ENCODE assay signal across 11 cellular contexts in genomic region chr6:13668291-13668928, GRCh38. TPM values are rescaled to one million over a fixed set of nuclear protein-coding genes. Genes with fewer than 3 reads are reported as not detected.
DNase-seq lines count a peak whose midpoint lies in the region; ATAC-seq and TF ChIP-seq lines count a peak whose summit lies in the region.
"Had no signal": no experiment of that assay in that cellular context is flagged by ENCODE, and none has a peak within 500 bp of the region (broad histone marks: within the 10 kb centered on the region; RNA-seq: fewer than 3 reads in every experiment).

No MANE protein-coding gene starts in this region.

- peaks cover 19% of the 10 kb centered on the region for H3K36me3 Mint-ChIP-seq in activated T-helper 1 cell treated with anti-CD3 and anti-CD28 coated beads, Interleukin-12 subunit alpha, Interleukin-12 subunit beta, Interleukin-2, Interleukin-4 antibody, amounts not matched to agents 30 ng/mL and 10 ng/mL and 1 ng/mL, durations not matched to agents 14 hours and 24 hours and 36 hours (ENCODE audit: low read depth)
- H3K36me3 Mint-ChIP-seq in natural killer cell: no peaks in the 10 kb centered on the region

- peaks cover 2% of the 10 kb centered on the region for H3K9me3 Mint-ChIP-seq in activated T-helper 1 cell treated with anti-CD3 and anti-CD28 coated beads, Interleukin-12 subunit alpha, Interleukin-12 subunit beta, Interleukin-2, Interleukin-4 antibody, amounts not matched to agents 30 ng/mL and 10 ng/mL and 1 ng/mL, durations not matched to agents 14 hours and 24 hours and 36 hours
- no peaks in the 10 kb centered on the region for H3K9me3 Mint-ChIP-seq in natural killer cell

- no peak for TF ChIP-seq CTCF in natural killer cell (IDR thresholded peaks at IDR 0.05)

- peak overlapping the region; percentile 77 for H3K27ac Mint-ChIP-seq in activated T-helper 1 cell treated with anti-CD3 and anti-CD28 coated beads, Interleukin-12 subunit alpha, Interleukin-12 subunit beta, Interleukin-2, Interleukin-4 antibody, amounts not matched to agents 30 ng/mL and 10 ng/mL and 1 ng/mL, durations not matched to agents 14 hours and 24 hours and 36 hours
- H3K27ac Mint-ChIP-seq in natural killer cell: peak overlapping the region; percentile 71 to 76

- no peak overlapping the region for H3K4me3 Mint-ChIP-seq in activated T-helper 1 cell treated with anti-CD3 and anti-CD28 coated beads, Interleukin-12 subunit alpha, Interleukin-12 subunit beta, Interleukin-2, Interleukin-4 antibody, amounts not matched to agents 30 ng/mL and 10 ng/mL and 1 ng/mL, durations not matched to agents 14 hours and 24 hours and 36 hours
- H3K4me3 Mint-ChIP-seq in natural killer cell: peak overlapping the region; percentile 55

- peak; percentile 62 to 74 for ATAC-seq in activated CD4-positive, CD25-positive, alpha-beta regulatory T cell treated with anti-CD3 and anti-CD28 coated beads, Interleukin-2, amount 50 U/mL, for 24 hours
- peak; percentile 53 for ATAC-seq in HG02642 (IDR thresholded peaks at IDR 0.05; ENCODE audit: poor library complexity, unreplicated experiment)
- ATAC-seq in natural killer cell: peak; percentile 66 to 74 (median 67)

- DNase-seq in activated CD4-positive, CD25-positive, alpha-beta regulatory T cell (lab: John Stamatoyannopoulos, UW): no peak
- DNase-seq in activated T-helper 1 cell treated with anti-CD3 and anti-CD28 coated beads, Interleukin-12 subunit alpha, Interleukin-12 subunit beta, Interleukin-2, Interleukin-4 antibody, amounts not matched to agents 30 ng/mL and 10 ng/mL and 1 ng/mL, durations not matched to agents 14 hours and 24 hours and 36 hours (ENCODE audit: low spot score): no peak
- DNase-seq in natural killer cell (no peak), substantia nigra (lab: John Stamatoyannopoulos, UW) (no peak), posterior vena cava (ENCODE audit: low spot score) (no peak)
- DNase-seq in effector CD4-positive, alpha-beta T cell: no peak
- DNase-seq: dorsolateral prefrontal cortex; stimulated activated CD4-positive, alpha-beta T cell treated with anti-CD3 and anti-CD28 coated beads, Interleukin-4, amount 100 ng/mL, for 24 hours; transverse colon had no signal

- H3K27ac ChIP-seq in substantia nigra (ENCODE audit: low read depth, low read length, poor library complexity, severe bottlenecking): no peak overlapping the region
- H3K27ac ChIP-seq: dorsolateral prefrontal cortex, transverse colon had no signal

- intact Hi-C loops in activated T-helper 1 cell treated with anti-CD3 and anti-CD28 coated beads, Interleukin-12 subunit alpha, Interleukin-12 subunit beta, Interleukin-2, Interleukin-4 antibody, amounts not matched to agents 30 ng/mL and 10 ng/mL and 1 ng/mL, durations not matched to agents 14 hours and 24 hours and 36 hours (cut with micrococcal nuclease): loop anchor here (1.0 to 5.0 kb wide), 6 partner anchors 26 to 311 kb away; partner anchors contain the start of gene RANBP9
- intact Hi-C loops in natural killer cell (cut with micrococcal nuclease): loop anchor here (5.0 kb wide), 1 partner anchor 44 kb away; the partner anchor contains the start of gene RANBP9
- intact Hi-C loops in posterior vena cava (cut with DNase I): no loop called here

- peaks cover 83% of the 10 kb centered on the region for H3K4me1 Mint-ChIP-seq in activated T-helper 1 cell treated with anti-CD3 and anti-CD28 coated beads, Interleukin-12 subunit alpha, Interleukin-12 subunit beta, Interleukin-2, Interleukin-4 antibody, amounts not matched to agents 30 ng/mL and 10 ng/mL and 1 ng/mL, durations not matched to agents 14 hours and 24 hours and 36 hours (ENCODE audit: low read depth)
- H3K4me1 Mint-ChIP-seq in natural killer cell: peaks cover 88% of the 10 kb centered on the region in 2 donors

- no peaks in the 10 kb centered on the region for H3K27me3 Mint-ChIP-seq in activated T-helper 1 cell treated with anti-CD3 and anti-CD28 coated beads, Interleukin-12 subunit alpha, Interleukin-12 subunit beta, Interleukin-2, Interleukin-4 antibody, amounts not matched to agents 30 ng/mL and 10 ng/mL and 1 ng/mL, durations not matched to agents 14 hours and 24 hours and 36 hours (ENCODE audit: insufficient read depth)
- H3K27me3 Mint-ChIP-seq in natural killer cell (ENCODE audit: low read depth in 2 of 2): no peaks in the 10 kb centered on the region

RNA-seq across cellular contexts. Expression of gene RANBP9, which starts 43.2 kb away (rescaled TPM):
- total RNA-seq in activated T-helper 1 cell treated with anti-CD3 and anti-CD28 coated beads, Interleukin-12 subunit alpha, Interleukin-12 subunit beta, Interleukin-2, Interleukin-4 antibody, amounts not matched to agents 30 ng/mL and 10 ng/mL and 1 ng/mL, durations not matched to agents 14 hours and 24 hours and 36 hours: 58.4 and 60.1 TPM in 2 replicates
- total RNA-seq in natural killer cell (10 to 100 TPM; 52.2 to 62.5 (median 57.6) TPM), posterior vena cava (10 to 100 TPM; 33.9 to 36.9 TPM)

RNA-seq across cellular contexts. Expression of gene NOL7, which starts 53.3 kb away (rescaled TPM):
- 97.7 and 100 TPM in 2 replicates for total RNA-seq in activated T-helper 1 cell treated with anti-CD3 and anti-CD28 coated beads, Interleukin-12 subunit alpha, Interleukin-12 subunit beta, Interleukin-2, Interleukin-4 antibody, amounts not matched to agents 30 ng/mL and 10 ng/mL and 1 ng/mL, durations not matched to agents 14 hours and 24 hours and 36 hours
- 10 to 100 TPM; 24.7 to 31.3 (median 29.6) TPM for total RNA-seq in natural killer cell
- 10 to 100 TPM; 46.8 to 55.5 TPM for total RNA-seq in posterior vena cava

Comparison
In these comparisons a context has a peak if more than half of its experiments do, and no peak if none do; other contexts are left out.
1. intact Hi-C loops: an anchor here in activated T-helper 1 cell treated with anti-CD3 and anti-CD28 coated beads, Interleukin-12 subunit alpha, Interleukin-12 subunit beta, Interleukin-2, Interleukin-4 antibody, amounts not matched to agents 30 ng/mL and 10 ng/mL and 1 ng/mL, durations not matched to agents 14 hours and 24 hours and 36 hours (1.0 to 5.0 kb wide) and natural killer cell (5.0 kb wide); none called in posterior vena cava.